Comparison of ENCODE assay signal across 19 cellular contexts in genomic region chr5:97112212-97112611, GRCh38. TPM values are rescaled to one million over a fixed set of nuclear protein-coding genes. Genes with fewer than 3 reads are reported as not detected.
DNase-seq lines count a peak whose midpoint lies in the region; ATAC-seq, FAIRE-seq and TF ChIP-seq lines count a peak whose summit lies in the region.
"Had no signal": no experiment of that assay in that cellular context is flagged by ENCODE, and none has a peak within 500 bp of the region (broad histone marks: within the 10 kb centered on the region; RNA-seq: fewer than 3 reads in every experiment).

No MANE protein-coding gene starts in this region.

- H4K20me1 ChIP-seq in BLaER1 (no peaks in the 10 kb centered on the region), GM12878 (ENCODE audit: control insufficient read depth, insufficient read depth) (no peaks in the 10 kb centered on the region), neural progenitor cell (ENCODE audit: low read depth) (peaks cover 44% of the 10 kb centered on the region)

- CTCF ChIA-PET in GM12878 (lab: Yijun Ruan, JAX), result interaction anchor here (1.0 kb wide), 1 partner anchor 31 kb away, joined by 3 read pairs; the partner anchor contains the start of gene LIX1

- TF ChIP-seq RAD21 in GM12878 (IDR thresholded peaks at IDR 0.05; ENCODE audit: insufficient read depth, low read depth, low read length), result no peak

- H3K9ac ChIP-seq in BLaER1, result no peak overlapping the region
- H3K9ac ChIP-seq in GM12878 (ENCODE audit: control insufficient read depth, insufficient read depth, low read length), result no peak overlapping the region
- no peak overlapping the region for H3K9ac ChIP-seq in neural progenitor cell

- TF ChIP-seq CTCF in GM12878 (IDR thresholded peaks at IDR 0.05 in 2 of 3, conservative IDR thresholded peaks at IDR 0.05 in 1 of 3; ENCODE audit: control insufficient read depth in 2 of 3, extremely low read depth in 1 of 3, insufficient read depth in 1 of 3, low read depth in 3 of 3, low read length in 3 of 3) (no peak), mesothelial cell of epicardium (IDR thresholded peaks at IDR 0.05; ENCODE audit: unreplicated experiment) (no peak), neural progenitor cell (IDR thresholded peaks at IDR 0.05) (no peak), suprapubic skin (IDR thresholded peaks at IDR 0.05) (no peak)

- H3F3A ChIP-seq in neural progenitor cell (ENCODE audit: low read depth), result peaks cover 6% of the 10 kb centered on the region

- H3K4me3 ChIP-seq in BLaER1 (no peak overlapping the region), GM12878 (no peak overlapping the region), neural progenitor cell (no peak overlapping the region), suprapubic skin (no peak overlapping the region)

- peaks cover 17% of the 10 kb centered on the region for H3K4me1 ChIP-seq in BLaER1
- H3K4me1 ChIP-seq in GM12878 (ENCODE audit: control insufficient read depth, insufficient read depth, low read length), result no peaks in the 10 kb centered on the region
- peaks cover 26% of the 10 kb centered on the region for H3K4me1 ChIP-seq in neural progenitor cell
- H3K4me1 ChIP-seq in suprapubic skin, result no peaks in the 10 kb centered on the region
- H3K4me1 ChIP-seq: BE2C had no signal

- H3K27me3 Mint-ChIP-seq in mesothelial cell of epicardium (ENCODE audit: low read depth) (peaks cover 2% of the 10 kb centered on the region), neural progenitor cell (ENCODE audit: insufficient read depth, low read depth) (peaks cover 2% of the 10 kb centered on the region)

- H3K4me1 Mint-ChIP-seq in mesothelial cell of epicardium (peaks cover 51% of the 10 kb centered on the region), neural progenitor cell (peaks cover 37% of the 10 kb centered on the region)
- H3K4me1 Mint-ChIP-seq: CD14-positive monocyte had no signal

- no peak overlapping the region for H2AFZ ChIP-seq in GM12878 (ENCODE audit: control insufficient read depth, low read depth, low read length)
- no peak overlapping the region for H2AFZ ChIP-seq in neural progenitor cell (replicated peaks)

- in situ Hi-C loops in GM12878 (cut with MboI), result no loop called here

- H3K36me3 ChIP-seq in BLaER1, result no peaks in the 10 kb centered on the region
- H3K36me3 ChIP-seq in GM12878 (ENCODE audit: control insufficient read depth in 2 of 2, insufficient read depth in 2 of 2, low read length in 1 of 2), result no peaks in the 10 kb centered on the region
- peaks cover 16% of the 10 kb centered on the region for H3K36me3 ChIP-seq in neural progenitor cell
- no peaks in the 10 kb centered on the region for H3K36me3 ChIP-seq in suprapubic skin
- H3K36me3 ChIP-seq: BE2C had no signal

- H3K27ac ChIP-seq in BLaER1, result no peak overlapping the region
- H3K27ac ChIP-seq in GM12878 (ENCODE audit: control insufficient read depth, insufficient read depth), result no peak overlapping the region
- no peak overlapping the region for H3K27ac ChIP-seq in neural progenitor cell
- no peak overlapping the region for H3K27ac ChIP-seq in suprapubic skin

- H3K79me2 ChIP-seq in GM12878 (ENCODE audit: control insufficient read depth, insufficient read depth, low read length) (no peaks in the 10 kb centered on the region), neural progenitor cell (ENCODE audit: low read depth) (peaks cover 46% of the 10 kb centered on the region)

- no TSS peak for BruUV-seq in GM12878 (replicated peaks; lab: Mats Ljungman, UMichigan)

- whole genome bisulfite sequencing in GM12878 (ENCODE audit: insufficient coverage, insufficient replicate concordance, low lambda C conversion rate, missing lambda C conversion rate), result 81% methylated on average over 6 of the region's 6 CpGs
- WGBS in suprapubic skin, result 69% methylated on average over 6 of the region's 6 CpGs

- SMC1A ChIA-PET in GM12878 (lab: Charles Lee; ENCODE audit: uncharacterized antibody, unreplicated experiment), result no interaction called here

- POLR2A ChIA-PET in GM12878 (lab: Charles Lee), result no interaction called here

- DNase-seq in GM12878 (ENCODE audit: low read depth, low spot score), result no peak
- DNase-seq in mesothelial cell of epicardium (ENCODE audit: low spot score in 2 of 2, unreplicated experiment in 2 of 2), result no peak
- no peak for DNase-seq in neural progenitor cell (ENCODE audit: low spot score)
- DNase-seq in DMS 273 treated with DMSO at 0.1 percent for 48 hours (lab: John Stamatoyannopoulos, UW), result no peak
- DNase-seq in suprapubic skin (ENCODE audit: low spot score in 2 of 2), result no peak
- DNase-seq in AG20443 (ENCODE audit: low spot score), result no peak
- DNase-seq in NCI-H146 treated with DMSO at 0.1 percent for 48 hours (lab: John Stamatoyannopoulos, UW; ENCODE audit: unreplicated experiment), result no peak
- DNase-seq: ACHN, BE2C, COR-L47, DMS53, GF-D8, GOT3, H9 had no signal

- H3K9me3 ChIP-seq in BLaER1, result no peaks in the 10 kb centered on the region
- H3K9me3 ChIP-seq in GM12878 (replicated peaks; ENCODE audit: control insufficient read depth, insufficient read depth, low read length), result no peaks in the 10 kb centered on the region
- H3K9me3 ChIP-seq in neural progenitor cell (ENCODE audit: low read depth), result no peaks in the 10 kb centered on the region
- H3K9me3 ChIP-seq in suprapubic skin, result no peaks in the 10 kb centered on the region
- H3K9me3 ChIP-seq: BE2C had no signal

- peak; percentile 23 for FAIRE-seq in GM12878 (lab: Jason Lieb, UNC)

- no peak for TF ChIP-seq EP300 in GM12878 (IDR thresholded peaks at IDR 0.05; ENCODE audit: borderline replicate concordance in 1 of 2, control insufficient read depth in 1 of 2, low read depth in 2 of 2, low read length in 2 of 2)
- TF ChIP-seq EP300 in suprapubic skin (IDR thresholded peaks at IDR 0.05), result no peak

- peak overlapping the region; percentile 38 for H3K4me2 ChIP-seq in BLaER1
- no peak overlapping the region for H3K4me2 ChIP-seq in GM12878 (ENCODE audit: control insufficient read depth, insufficient read depth)
- peak overlapping the region; percentile 15 for H3K4me2 ChIP-seq in neural progenitor cell

- intact Hi-C loops in GM12878 (cut with micrococcal nuclease; ENCODE audit: unreplicated experiment), result no loop called here

- ATAC-seq in GM12878, result no peak
- ATAC-seq: CD8-positive, alpha-beta T cell had no signal

- H3K4me3 Mint-ChIP-seq in mesothelial cell of epicardium, result no peak overlapping the region
- H3K4me3 Mint-ChIP-seq in neural progenitor cell, result no peak overlapping the region
- H3K4me3 Mint-ChIP-seq: CD14-positive monocyte; CD8-positive, alpha-beta T cell; H9 had no signal

- RAD21 ChIA-PET in GM12878 (lab: Charles Lee; ENCODE audit: unreplicated experiment), result interaction anchor here (1.6 kb wide), 1 partner anchor 243 kb away, joined by 6 read pairs; no protein-coding TSS in a partner anchor

- H3K36me3 Mint-ChIP-seq in mesothelial cell of epicardium, result no peaks in the 10 kb centered on the region
- H3K36me3 Mint-ChIP-seq in neural progenitor cell, result peaks cover 37% of the 10 kb centered on the region
- H3K36me3 Mint-ChIP-seq: CD14-positive monocyte; CD8-positive, alpha-beta T cell had no signal

- peak overlapping the region; percentile 55 for H3K27ac Mint-ChIP-seq in mesothelial cell of epicardium
- no peak overlapping the region for H3K27ac Mint-ChIP-seq in neural progenitor cell
- H3K27ac Mint-ChIP-seq: CD14-positive monocyte; CD8-positive, alpha-beta T cell; H9 had no signal

- H3K27me3 ChIP-seq in BLaER1, result no peaks in the 10 kb centered on the region
- H3K27me3 ChIP-seq in GM12878 (replicated peaks in 1 of 2; ENCODE audit: control insufficient read depth in 2 of 2, insufficient read depth in 2 of 2, low read length in 1 of 2), result no peaks in the 10 kb centered on the region
- no peaks in the 10 kb centered on the region for H3K27me3 ChIP-seq in neural progenitor cell
- H3K27me3 ChIP-seq in suprapubic skin, result no peaks in the 10 kb centered on the region
- H3K27me3 ChIP-seq: BE2C had no signal

- H3K9me3 Mint-ChIP-seq in mesothelial cell of epicardium (peaks cover 3% of the 10 kb centered on the region), neural progenitor cell (no peaks in the 10 kb centered on the region)
- H3K9me3 Mint-ChIP-seq: CD14-positive monocyte; CD8-positive, alpha-beta T cell; H9 had no signal

- TF ChIP-seq POLR2A in GM12878 (IDR thresholded peaks at IDR 0.05; ENCODE audit: low read depth, low read length) (no peak), suprapubic skin (IDR thresholded peaks at IDR 0.05) (no peak)

TF ChIP-seq in GM12878, 131 proteins besides CTCF, POLR2A, EP300 and RAD21 (continues in another document):
- TF ChIP-seq CHD1 (IDR thresholded peaks at IDR 0.05; ENCODE audit: low read depth, low read length) (no peak), MTA2 (IDR thresholded peaks at IDR 0.05; ENCODE audit: low read depth) (no peak)

RNA-seq across cellular contexts. Expression of gene LIX1, which starts 30.2 kb away (rescaled TPM):
- not detected in 2 replicates for total RNA-seq in GM12878 (2013; cell fraction: nucleolus; rRNA removed)
- total RNA-seq in GM12878 (2014; rRNA removed) (not detected in 2 replicates), GM12878 (2014; rRNA removed; fragmentation: Illumina TruSeq; extraction: Trizol) (0.05 TPM in 1 of 2 replicates, not detected in the other), GM12878 (2021) (not detected in 2 replicates), mesothelial cell of epicardium (9.9 to 12.0 TPM (median 10.7 TPM) in 3 replicates), neural progenitor cell (ENCODE audit: low replicate concordance) (114 and 164 TPM in 2 replicates), suprapubic skin (under 1 TPM in 2 of 4 donors, not detected in 2; 0.13 to 0.48 TPM)
- polyA plus RNA-seq in GM12878 (2011; ENCODE audit: low read depth), result not detected
- polyA plus RNA-seq in GM12878 (2011; rRNA removed) (not detected in 2 replicates), GM12878 (2014; fragmentation: Illumina TruSeq; extraction: Trizol) (0.07 TPM in 1 of 2 replicates, not detected in the other), GM12878 (2014; fragmentation: Nextera tagmentation; extraction: Ambion mirVana) (under 1 TPM; 0.02 TPM), GM12878 (2014; rRNA removed) (not detected in 2 replicates), GM12878 (2016; fragmentation: Nextera tagmentation; extraction: Ambion mirVana) (under 1 TPM; 0.04 to 0.05 TPM)
- not detected in 2 replicates for polyA plus RNA-seq in GM12878 (2011; cell fraction: cytosol; rRNA removed)
- not detected in 2 replicates for polyA plus RNA-seq in GM12878 (2011; cell fraction: nucleus; rRNA removed)
- polyA plus RNA-seq in GM12878 (2012), result 0.03 and 0.05 TPM in 2 replicates
- not detected in 2 replicates for polyA minus RNA-seq in GM12878 (2011; rRNA and poly(A)+ RNA removed)
- polyA minus RNA-seq in GM12878 (2011; cell fraction: cytosol; rRNA and poly(A)+ RNA removed), result not detected in 2 replicates
- polyA minus RNA-seq in GM12878 (2011; cell fraction: nucleus; rRNA and poly(A)+ RNA removed), result not detected in 2 replicates
- total RNA-seq: A172; CD8-positive, alpha-beta T cell; HT1080 had no signal
- polyA plus RNA-seq: CD14-positive monocyte had no signal
